Comparison of ENCODE assay signal across 3 cellular contexts in genomic region chr2:16390561-16390960, GRCh38.
"Had no signal": no experiment of that assay in that cellular context is flagged by ENCODE, and none has a peak within 500 bp of the region (broad histone marks: within the 10 kb centered on the region; RNA-seq: fewer than 3 reads in every experiment).

No MANE protein-coding gene starts in this region.

- DNase-seq: GDM1, GF-D8 had no signal

- H3K4me3 ChIP-seq: GM12878 had no signal
